8 cellular contexts compared by ENCODE assay signal in the genomic region with DNA sequence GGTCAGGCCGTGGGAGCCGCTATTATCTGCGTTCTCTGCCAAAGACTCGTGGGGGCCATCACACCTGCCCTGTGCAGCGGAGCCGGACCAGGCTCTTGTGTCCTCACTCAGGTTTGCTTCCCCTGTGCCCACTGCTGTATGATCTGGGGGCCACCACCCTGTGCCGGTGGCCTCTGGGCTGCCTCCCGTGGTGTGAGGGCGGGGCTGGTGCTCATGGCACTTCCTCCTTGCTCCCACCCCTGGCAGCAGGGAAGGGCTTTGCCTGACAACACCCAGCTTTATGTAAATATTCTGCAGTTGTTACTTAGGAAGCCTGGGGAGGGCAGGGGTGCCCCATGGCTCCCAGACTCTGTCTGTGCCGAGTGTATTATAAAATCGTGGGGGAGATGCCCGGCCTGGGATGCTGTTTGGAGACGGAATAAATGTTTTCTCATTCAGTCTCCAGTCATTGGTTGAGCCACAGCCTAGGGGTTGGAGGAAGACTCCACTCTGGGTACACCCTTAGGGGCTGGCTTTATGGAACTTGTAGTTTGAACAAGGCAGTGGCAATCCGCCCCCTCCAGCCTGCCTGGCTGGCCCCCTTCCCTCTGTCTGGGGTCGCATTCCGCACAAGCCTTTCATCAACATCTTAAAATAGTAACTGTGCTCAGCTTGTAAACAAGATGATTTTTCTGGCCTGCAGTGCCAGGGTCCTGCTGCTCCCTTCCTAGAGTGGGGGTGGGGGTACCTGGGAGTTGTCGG. TPM values are rescaled to one million over a fixed set of nuclear protein-coding genes. Genes with fewer than 3 reads are reported as not detected.
DNase-seq lines count a peak whose midpoint lies in the region; ATAC-seq and TF ChIP-seq lines count a peak whose summit lies in the region.

No MANE protein-coding gene starts in this region.

- no peaks in the 10 kb centered on the region for H3K9me3 Mint-ChIP-seq in activated naive CD8-positive, alpha-beta T cell treated with anti-CD3 and anti-CD28 coated beads, Interleukin-2, amount 50 U/mL, for 24 hours

- TF ChIP-seq CTCF in C4-2B (conservative IDR thresholded peaks at IDR 0.05) (no peak), HEK293 (tag by site-specific recombination; IDR thresholded peaks at IDR 0.05) (no peak), lower lobe of right lung (IDR thresholded peaks at IDR 0.05) (no peak)

- POLR2A ChIA-PET in HEK293 (lab: Yijun Ruan, JAX) = interaction anchor here (1.1 to 4.6 kb wide), 7 partner anchors 10 to 32 kb away, joined by 3 to 47 read pairs (median 8); a partner anchor contains a TSS

- H3K27ac ChIP-seq in C4-2B (peak overlapping the region; percentile 71), HEK293 (ENCODE audit: extremely low read depth, low read depth, low read length) (0 out of 2 replicates have a peak overlapping the region, but pooled peaks have one; percentile 41), lower lobe of right lung (peak overlapping the region; percentile 85)

- ATAC-seq in activated naive CD8-positive, alpha-beta T cell treated with anti-CD3 and anti-CD28 coated beads, Interleukin-2, amount 50 U/mL, for 24 hours = no peak
- ATAC-seq in lower lobe of right lung = peak in 1 of 2 donors; percentile 28
- ATAC-seq in HG02623 (IDR thresholded peaks at IDR 0.05; ENCODE audit: unreplicated experiment) = no peak
- no peak for ATAC-seq in HG02870 (IDR thresholded peaks at IDR 0.05; ENCODE audit: unreplicated experiment)
- ATAC-seq in GM21381 (IDR thresholded peaks at IDR 0.05; ENCODE audit: unreplicated experiment) = no peak

- H3K9me3 ChIP-seq in HEK293 (ENCODE audit: control insufficient read depth, insufficient read depth, low read depth, low read length) (no peaks in the 10 kb centered on the region), lower lobe of right lung (no peaks in the 10 kb centered on the region)

- peaks cover 6 to 63% of the 10 kb centered on the region in 2 experiments; a peak in 2 of 3 replicates for H3K36me3 ChIP-seq in HEK293 (ENCODE audit: control insufficient read depth in 2 of 2, insufficient read depth in 1 of 2, low read length in 2 of 2)
- peaks cover 26% of the 10 kb centered on the region for H3K36me3 ChIP-seq in lower lobe of right lung

- H3K4me3 ChIP-seq in HEK293 (ENCODE audit: low read depth, low read length) = no peak overlapping the region
- peak overlapping the region; percentile 13 for H3K4me3 ChIP-seq in lower lobe of right lung

- H3K27me3 Mint-ChIP-seq in activated naive CD8-positive, alpha-beta T cell treated with anti-CD3 and anti-CD28 coated beads, Interleukin-2, amount 50 U/mL, for 24 hours = no peaks in the 10 kb centered on the region

- intact Hi-C loops in lower lobe of right lung (cut with DNase I) = loop anchor here (10.0 kb wide), 1 partner anchor 48 kb away; a partner anchor contains a TSS

- CTCF ChIA-PET in HEK293 (lab: Yijun Ruan, JAX) = interaction anchor here (0.6 to 8.1 kb wide), 5 partner anchors 14 to 493 kb away, joined by 3 to 94 read pairs (median 5); a partner anchor contains a TSS

- H3K36me3 Mint-ChIP-seq in activated naive CD8-positive, alpha-beta T cell treated with anti-CD3 and anti-CD28 coated beads, Interleukin-2, amount 50 U/mL, for 24 hours (ENCODE audit: low read depth) = peaks cover 33% of the 10 kb centered on the region

- H3K4me1 ChIP-seq in HEK293 (ENCODE audit: control insufficient read depth, insufficient read depth, low read length) (no peaks in the 10 kb centered on the region; the same call in 1 of the 2 replicates), lower lobe of right lung (peaks cover 88% of the 10 kb centered on the region)

- H3K27me3 ChIP-seq in lower lobe of right lung (ENCODE audit: low read depth) = no peaks in the 10 kb centered on the region

- peaks cover 57% of the 10 kb centered on the region for H3K4me1 Mint-ChIP-seq in activated naive CD8-positive, alpha-beta T cell treated with anti-CD3 and anti-CD28 coated beads, Interleukin-2, amount 50 U/mL, for 24 hours

- peak; percentile 18 for DNase-seq in activated naive CD8-positive, alpha-beta T cell treated with anti-CD3 and anti-CD28 coated beads, Interleukin-2, amount 50 U/mL, for 24 hours
- peak; percentile 87 for DNase-seq in lower lobe of right lung
- DNase-seq in NCI-H1092 treated with DMSO at 0.1 percent for 48 hours (lab: John Stamatoyannopoulos, UW) = no peak

- peak overlapping the region; percentile 80 for H3K27ac Mint-ChIP-seq in activated naive CD8-positive, alpha-beta T cell treated with anti-CD3 and anti-CD28 coated beads, Interleukin-2, amount 50 U/mL, for 24 hours

- peak overlapping the region; percentile 54 for H3K4me3 Mint-ChIP-seq in activated naive CD8-positive, alpha-beta T cell treated with anti-CD3 and anti-CD28 coated beads, Interleukin-2, amount 50 U/mL, for 24 hours

TF ChIP-seq in HEK293, 187 proteins besides CTCF, POLR2A, EP300 and RAD21 (continues in another document):
- TF ChIP-seq GFI1B (tag by site-specific recombination; IDR thresholded peaks at IDR 0.05) (no peak), ZNF175 (tag by site-specific recombination; IDR thresholded peaks at IDR 0.05) (no peak), ZNF37A (tag by site-specific recombination; IDR thresholded peaks at IDR 0.05) (no peak), ZNF202 (tag by site-specific recombination; IDR thresholded peaks at IDR 0.05; ENCODE audit: borderline replicate concordance) (no peak), ZNF394 (tag by site-specific recombination; IDR thresholded peaks at IDR 0.05; ENCODE audit: borderline replicate concordance) (no peak), GLI2 (tag by site-specific recombination; IDR thresholded peaks at IDR 0.05; ENCODE audit: borderline replicate concordance, low read depth) (no peak), ZNF354C (tag by site-specific recombination; IDR thresholded peaks at IDR 0.05; ENCODE audit: borderline replicate concordance, low read depth) (no peak), HOXA7 (CRISPR knock-in tag; IDR thresholded peaks at IDR 0.05; ENCODE audit: borderline replicate concordance) (no peak), ZNF155 (tag by site-specific recombination; IDR thresholded peaks at IDR 0.05) (no peak), TRIM28 (IDR thresholded peaks at IDR 0.05; ENCODE audit: borderline replicate concordance, low read length) (no peak), ZNF664 (tag by site-specific recombination; IDR thresholded peaks at IDR 0.05) (no peak), ZBTB17 (tag by site-specific recombination; IDR thresholded peaks at IDR 0.05) (peak; percentile 69), ZNF555 (tag by site-specific recombination; conservative IDR thresholded peaks at IDR 0.05) (no peak), MEIS1 (CRISPR knock-in tag; IDR thresholded peaks at IDR 0.05; ENCODE audit: borderline replicate concordance) (no peak)
- TF ChIP-seq, protein P1, sequence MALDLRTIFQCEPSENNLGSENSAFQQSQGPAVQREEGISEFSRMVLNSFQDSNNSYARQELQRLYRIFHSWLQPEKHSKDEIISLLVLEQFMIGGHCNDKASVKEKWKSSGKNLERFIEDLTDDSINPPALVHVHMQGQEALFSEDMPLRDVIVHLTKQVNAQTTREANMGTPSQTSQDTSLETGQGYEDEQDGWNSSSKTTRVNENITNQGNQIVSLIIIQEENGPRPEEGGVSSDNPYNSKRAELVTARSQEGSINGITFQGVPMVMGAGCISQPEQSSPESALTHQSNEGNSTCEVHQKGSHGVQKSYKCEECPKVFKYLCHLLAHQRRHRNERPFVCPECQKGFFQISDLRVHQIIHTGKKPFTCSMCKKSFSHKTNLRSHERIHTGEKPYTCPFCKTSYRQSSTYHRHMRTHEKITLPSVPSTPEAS (tag by site-specific recombination; IDR thresholded peaks at IDR 0.05) = no peak
- TF ChIP-seq, protein P2, sequence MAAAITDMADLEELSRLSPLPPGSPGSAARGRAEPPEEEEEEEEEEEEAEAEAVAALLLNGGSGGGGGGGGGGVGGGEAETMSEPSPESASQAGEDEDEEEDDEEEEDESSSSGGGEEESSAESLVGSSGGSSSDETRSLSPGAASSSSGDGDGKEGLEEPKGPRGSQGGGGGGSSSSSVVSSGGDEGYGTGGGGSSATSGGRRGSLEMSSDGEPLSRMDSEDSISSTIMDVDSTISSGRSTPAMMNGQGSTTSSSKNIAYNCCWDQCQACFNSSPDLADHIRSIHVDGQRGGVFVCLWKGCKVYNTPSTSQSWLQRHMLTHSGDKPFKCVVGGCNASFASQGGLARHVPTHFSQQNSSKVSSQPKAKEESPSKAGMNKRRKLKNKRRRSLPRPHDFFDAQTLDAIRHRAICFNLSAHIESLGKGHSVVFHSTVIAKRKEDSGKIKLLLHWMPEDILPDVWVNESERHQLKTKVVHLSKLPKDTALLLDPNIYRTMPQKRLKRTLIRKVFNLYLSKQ (tag by site-specific recombination; IDR thresholded peaks at IDR 0.05; ENCODE audit: borderline replicate concordance) = no peak
- TF ChIP-seq, protein P3, sequence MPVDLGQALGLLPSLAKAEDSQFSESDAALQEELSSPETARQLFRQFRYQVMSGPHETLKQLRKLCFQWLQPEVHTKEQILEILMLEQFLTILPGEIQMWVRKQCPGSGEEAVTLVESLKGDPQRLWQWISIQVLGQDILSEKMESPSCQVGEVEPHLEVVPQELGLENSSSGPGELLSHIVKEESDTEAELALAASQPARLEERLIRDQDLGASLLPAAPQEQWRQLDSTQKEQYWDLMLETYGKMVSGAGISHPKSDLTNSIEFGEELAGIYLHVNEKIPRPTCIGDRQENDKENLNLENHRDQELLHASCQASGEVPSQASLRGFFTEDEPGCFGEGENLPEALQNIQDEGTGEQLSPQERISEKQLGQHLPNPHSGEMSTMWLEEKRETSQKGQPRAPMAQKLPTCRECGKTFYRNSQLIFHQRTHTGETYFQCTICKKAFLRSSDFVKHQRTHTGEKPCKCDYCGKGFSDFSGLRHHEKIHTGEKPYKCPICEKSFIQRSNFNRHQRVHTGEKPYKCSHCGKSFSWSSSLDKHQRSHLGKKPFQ (tag by site-specific recombination; IDR thresholded peaks at IDR 0.05) = no peak

RNA-seq across cellular contexts. Expression of a gene that starts 4.1 kb away (rescaled TPM):
- total RNA-seq in lower lobe of right lung = 217 TPM

RNA-seq across cellular contexts. Expression of a gene that starts 14.4 kb away (rescaled TPM):
- 6.6 TPM for total RNA-seq in lower lobe of right lung

RNA-seq across cellular contexts. Expression of a gene that starts 14.7 kb away (rescaled TPM):
- total RNA-seq in lower lobe of right lung = 38.6 TPM

RNA-seq across cellular contexts. Expression of a gene that starts 26.3 kb away (rescaled TPM):
- not detected for total RNA-seq in lower lobe of right lung

RNA-seq across cellular contexts. Expression of a gene that starts 41.6 kb away (rescaled TPM):
- total RNA-seq in lower lobe of right lung = 1.8 TPM
